8 cellular contexts compared by ENCODE assay signal in genomic region chr15:98850991-98851776, GRCh38.
DNase-seq lines count a peak whose midpoint lies in the region; ATAC-seq and TF ChIP-seq lines count a peak whose summit lies in the region.

No MANE protein-coding gene starts in this region.

- no peak for TF ChIP-seq POLR2A in GM18505 (IDR thresholded peaks at IDR 0.05; ENCODE audit: borderline replicate concordance, extremely low read depth, insufficient read depth, insufficient read length)

- peak; percentile 36 for ATAC-seq in GM18505 (IDR thresholded peaks at IDR 0.05; ENCODE audit: unreplicated experiment)
- peak; percentile 44 for ATAC-seq in HG03280 (IDR thresholded peaks at IDR 0.05; ENCODE audit: unreplicated experiment)

- peak; percentile 65 for DNase-seq in A172 (ENCODE audit: low spot score)
- peak; percentile 58 to 85 for DNase-seq in NCI-H526 (lab: John Stamatoyannopoulos, UW)
- peak; percentile 69 to 75 for DNase-seq in activated CD4-positive, alpha-beta T cell treated with anti-CD3 and anti-CD28 coated beads, Interleukin-2, amount 50 U/mL, for 48 hours
- peak; percentile 51 for DNase-seq in effector CD4-positive, alpha-beta T cell
- DNase-seq in medulla oblongata (ENCODE audit: extremely low spot score) = peak; percentile 92
- DNase-seq in stimulated activated CD4-positive, alpha-beta T cell treated with anti-CD3 and anti-CD28 coated beads, TNF-alpha, amount 100 ng/mL, for 48 hours (ENCODE audit: low read depth in 3 of 3) = peak; percentile 29 to 60 (median 55)

Comparison
In these comparisons a context has a peak if more than half of its experiments do, and no peak if none do; other contexts are left out.
1. Peak in every context shown above with its lines: DNase-seq and ATAC-seq.